In the genomic region with DNA sequence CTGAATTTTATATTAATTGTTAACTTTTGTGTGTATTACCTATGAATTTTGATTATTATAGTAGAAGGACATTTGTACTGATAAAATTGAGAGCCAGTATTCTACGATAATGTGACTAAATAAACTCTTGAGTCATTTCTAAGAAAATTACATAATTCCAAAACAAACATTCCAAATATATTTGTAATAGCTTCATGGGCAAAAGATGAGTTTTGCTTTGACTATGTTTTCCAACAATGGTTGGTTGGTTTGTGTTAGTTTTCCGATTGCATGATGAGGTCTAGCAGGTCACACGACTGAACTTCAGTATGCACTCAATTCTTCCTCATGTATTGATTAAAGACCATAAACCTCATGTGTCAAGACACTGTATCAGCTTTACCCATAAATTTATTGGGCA, we compare ENCODE assay signal across 17 cellular contexts.
A peak's percentile ranks its signal among the peaks of the same experiment; 100 is the strongest.
DNase-seq lines count a peak whose midpoint lies in the region; ATAC-seq and TF ChIP-seq lines count a peak whose summit lies in the region.
"Had no signal": no experiment of that assay in that cellular context is flagged by ENCODE, and none has a peak within 500 bp of the region (broad histone marks: within the 10 kb centered on the region; RNA-seq: fewer than 3 reads in every experiment).

No MANE protein-coding gene starts in this region.

- no peak for TF ChIP-seq POLR2A in spleen (IDR thresholded peaks at IDR 0.05)

- no peaks in the 10 kb centered on the region for H3K9me3 ChIP-seq in mesenchymal stem cell (ENCODE audit: control insufficient read depth, low read length)
- H3K9me3 ChIP-seq in spleen = no peaks in the 10 kb centered on the region
- H3K9me3 ChIP-seq: lower lobe of right lung, sigmoid colon had no signal

- TF ChIP-seq CTCF in AG09319 (IDR thresholded peaks at IDR 0.05; ENCODE audit: low read depth, low read length) (no peak), spleen (IDR thresholded peaks at IDR 0.05 in 8 of 11, conservative IDR thresholded peaks at IDR 0.05 in 3 of 11) (no peak)

- H2BK12ac ChIP-seq in mesenchymal stem cell (ENCODE audit: low read length in 2 of 2) = no peak overlapping the region

- no peak overlapping the region for H3K18ac ChIP-seq in mesenchymal stem cell (ENCODE audit: low read depth in 1 of 2, low read length in 2 of 2)

- H3K4me3 ChIP-seq in mesenchymal stem cell (ENCODE audit: insufficient read depth in 1 of 2, low read depth in 1 of 2, low read length in 2 of 2) = no peak overlapping the region
- no peak overlapping the region for H3K4me3 ChIP-seq in spleen
- H3K4me3 ChIP-seq: lower lobe of right lung, PC-9, sigmoid colon had no signal

- H3K14ac ChIP-seq in mesenchymal stem cell (ENCODE audit: low read length in 2 of 2) = no peak overlapping the region

- H2BK5ac ChIP-seq in mesenchymal stem cell (ENCODE audit: low read depth, low read length, poor library complexity, severe bottlenecking) = no peak overlapping the region

- no peak overlapping the region for H2AFZ ChIP-seq in mesenchymal stem cell (ENCODE audit: low read depth, low read length)
- H2AFZ ChIP-seq: PC-9 had no signal

- no peak overlapping the region for H4K91ac ChIP-seq in mesenchymal stem cell (ENCODE audit: low read length)

- intact Hi-C loops in spleen (cut with DNase I; ENCODE audit: low total_unique reads) = no loop called here

- no peak overlapping the region for H2BK120ac ChIP-seq in mesenchymal stem cell (ENCODE audit: low read depth, low read length)

- H3K27me3 ChIP-seq in mesenchymal stem cell (ENCODE audit: control insufficient read depth in 1 of 2, insufficient read depth in 1 of 2, low read length in 2 of 2) (no peaks in the 10 kb centered on the region), spleen (replicated peaks in 1 of 7) (no peaks in the 10 kb centered on the region)
- H3K27me3 ChIP-seq: sigmoid colon had no signal

- no peak overlapping the region for H2AK5ac ChIP-seq in mesenchymal stem cell (ENCODE audit: low read length, severe bottlenecking)

- no peak overlapping the region for H4K8ac ChIP-seq in mesenchymal stem cell (ENCODE audit: low read length)

- H3K36me3 ChIP-seq in mesenchymal stem cell (ENCODE audit: control insufficient read depth in 1 of 2, insufficient read depth in 2 of 2, low read depth in 1 of 2, low read length in 2 of 2) = no peaks in the 10 kb centered on the region
- no peaks in the 10 kb centered on the region for H3K36me3 ChIP-seq in spleen
- H3K36me3 ChIP-seq: lower lobe of right lung, sigmoid colon had no signal

- H3K23ac ChIP-seq in mesenchymal stem cell (ENCODE audit: low read length in 2 of 2) = no peak overlapping the region

- H3K27ac ChIP-seq in mesenchymal stem cell (ENCODE audit: low read length, poor library complexity, severe bottlenecking) = peak overlapping the region; percentile 55
- H3K27ac ChIP-seq in spleen = no peak overlapping the region
- H3K27ac ChIP-seq: lower lobe of right lung, PC-9, sigmoid colon had no signal

- no peak overlapping the region for H3K4me2 ChIP-seq in mesenchymal stem cell (ENCODE audit: low read length, poor library complexity, severe bottlenecking)
- H3K4me2 ChIP-seq: PC-9 had no signal

- H3K4me1 ChIP-seq in mesenchymal stem cell (ENCODE audit: control insufficient read depth, insufficient read depth, low read depth, low read length) = no peaks in the 10 kb centered on the region
- no peaks in the 10 kb centered on the region for H3K4me1 ChIP-seq in spleen
- H3K4me1 ChIP-seq: lower lobe of right lung had no signal

- H3K79me1 ChIP-seq in mesenchymal stem cell (replicated peaks; ENCODE audit: low read length, poor library complexity, severe bottlenecking) = no peaks in the 10 kb centered on the region

- no peak for ATAC-seq in HG02973 (IDR thresholded peaks at IDR 0.05; ENCODE audit: unreplicated experiment)
- ATAC-seq: lower lobe of right lung; stimulated activated memory B cell treated with anti-CD40 and anti-IgM and Interleukin-4, amounts not matched to agents 10 μg/mL and 1 μg/mL and 100 μg/mL, for 72 hours had no signal

- no peak overlapping the region for H2BK15ac ChIP-seq in mesenchymal stem cell (ENCODE audit: low read depth, poor library complexity, severe bottlenecking)

- no CpG with 5 or more reads among the region's 3 CpGs for WGBS in mesenchymal stem cell
- whole genome bisulfite sequencing in spleen, 5 donors = 77 to 91% (median 85%) methylated on average over 3 of the region's 3 CpGs

- H3K9ac ChIP-seq in mesenchymal stem cell (ENCODE audit: low read length) = peak overlapping the region; percentile 25

- H3K4ac ChIP-seq in mesenchymal stem cell (ENCODE audit: low read depth in 1 of 2, low read length in 2 of 2) = no peak overlapping the region

- DNase-seq in AG09319 (ENCODE audit: extremely low read depth, low read depth) = peak; percentile 36
- peak; percentile 60 for DNase-seq in NCI-H460 (ENCODE audit: extremely low read depth, low read depth)
- DNase-seq in dermis blood vessel endothelial cell = peak; percentile 55
- DNase-seq in mesenchymal stem cell = no peak
- DNase-seq in NCI-H524 treated with DMSO at 0.1 percent for 48 hours (lab: John Stamatoyannopoulos, UW) = no peak
- DNase-seq in NCI-H1436 treated with DMSO at 0.1 percent for 48 hours (lab: John Stamatoyannopoulos, UW) = no peak
- no peak for DNase-seq in spleen
- DNase-seq: activated CD8-positive, alpha-beta memory T cell treated with anti-CD3 and anti-CD28 coated beads, Interleukin-2, amount 50 U/mL, for 4 hours; activated naive CD4-positive, alpha-beta T cell treated with anti-CD3 and anti-CD28 coated beads, Interleukin-2, amount 10 ng/mL, durations not matched to agents 7 days and 5 days; erythroblast; lower lobe of right lung; NCI-H1092; NCI-H446 treated with DMSO at 0.1 percent for 48 hours; sigmoid colon had no signal

Comparison
In these comparisons a context has a peak if more than half of its experiments do, and no peak if none do; other contexts are left out.
1. DNase-seq: peak in AG09319 (single experiment), NCI-H460 (single experiment) and dermis blood vessel endothelial cell (single experiment); none in mesenchymal stem cell (single experiment), NCI-H524 treated with DMSO at 0.1 percent for 48 hours (single experiment), NCI-H1436 treated with DMSO at 0.1 percent for 48 hours (single experiment) and spleen (single experiment).